Comparison of ENCODE assay signal across 1 cellular context in genomic region chr2:222859786-222860726, GRCh38.
TF ChIP-seq lines count a peak whose summit lies in the region.

No MANE protein-coding gene starts in this region.

TF ChIP-seq in HepG2, 621 proteins besides CTCF, POLR2A, EP300 and RAD21 (continued from another document and continues in another):
- peak; percentile 9; the same call in 1 of the 2 replicates for TF ChIP-seq HOMEZ (CRISPR knock-in tag; IDR thresholded peaks at IDR 0.05; ENCODE audit: low read depth)
- no peak for TF ChIP-seq ZNF432 (CRISPR knock-in tag; IDR thresholded peaks at IDR 0.05; ENCODE audit: borderline replicate concordance)
- no peak for TF ChIP-seq TFAP4 (IDR thresholded peaks at IDR 0.05; ENCODE audit: borderline replicate concordance, low read depth)
- no peak for TF ChIP-seq HNF1B (CRISPR knock-in tag; IDR thresholded peaks at IDR 0.05)
- TF ChIP-seq MZF1 (CRISPR knock-in tag; IDR thresholded peaks at IDR 0.05; ENCODE audit: borderline replicate concordance): no peak
- no peak for TF ChIP-seq SRF (IDR thresholded peaks at IDR 0.05; ENCODE audit: low read depth, low read length)
- no peak for TF ChIP-seq CSRNP2 (CRISPR knock-in tag; conservative IDR thresholded peaks at IDR 0.05; ENCODE audit: low read depth)
- no peak for TF ChIP-seq XBP1 (CRISPR knock-in tag; IDR thresholded peaks at IDR 0.05)
- TF ChIP-seq ERF (CRISPR knock-in tag; IDR thresholded peaks at IDR 0.05): no peak
- TF ChIP-seq FOSL2 (CRISPR knock-in tag; IDR thresholded peaks at IDR 0.05): peak; percentile 62
- TF ChIP-seq ZNF687 (CRISPR knock-in tag; IDR thresholded peaks at IDR 0.05): no peak
- TF ChIP-seq FUBP1 (CRISPR knock-in tag; IDR thresholded peaks at IDR 0.05; ENCODE audit: borderline replicate concordance): no peak
- TF ChIP-seq SETDB1 (CRISPR knock-in tag; IDR thresholded peaks at IDR 0.05; ENCODE audit: borderline replicate concordance): no peak
- peak; percentile 49; the same call in 1 of the 2 replicates for TF ChIP-seq ZNF124 (CRISPR knock-in tag; IDR thresholded peaks at IDR 0.05)
- no peak for TF ChIP-seq ZNF75D (CRISPR knock-in tag; IDR thresholded peaks at IDR 0.05; ENCODE audit: borderline replicate concordance)
- no peak for TF ChIP-seq GMEB2 (CRISPR knock-in tag; IDR thresholded peaks at IDR 0.05; ENCODE audit: low read depth)
- no peak for TF ChIP-seq GTF2F1 (IDR thresholded peaks at IDR 0.05; ENCODE audit: low read length)
- no peak for TF ChIP-seq ZNF768 (CRISPR knock-in tag; IDR thresholded peaks at IDR 0.05)
- no peak for TF ChIP-seq ZSCAN25 (CRISPR knock-in tag; IDR thresholded peaks at IDR 0.05)
- peak; percentile 54 for TF ChIP-seq SALL1 (CRISPR knock-in tag; IDR thresholded peaks at IDR 0.05)
- no peak for TF ChIP-seq KLF16 (CRISPR knock-in tag; IDR thresholded peaks at IDR 0.05)
- peak; percentile 34; the same call in 1 of the 2 replicates for TF ChIP-seq ZNF331 (CRISPR knock-in tag; IDR thresholded peaks at IDR 0.05)
- TF ChIP-seq CAMTA2 (CRISPR knock-in tag; IDR thresholded peaks at IDR 0.05; ENCODE audit: borderline replicate concordance): no peak
- TF ChIP-seq KDM5B (CRISPR knock-in tag; IDR thresholded peaks at IDR 0.05; ENCODE audit: borderline replicate concordance): no peak
- no peak for TF ChIP-seq U2AF2 (IDR thresholded peaks at IDR 0.05; ENCODE audit: low read depth, low read length)
- no peak for TF ChIP-seq THYN1 (CRISPR knock-in tag; IDR thresholded peaks at IDR 0.05; ENCODE audit: borderline replicate concordance, low read depth)
- TF ChIP-seq ZNF24 (IDR thresholded peaks at IDR 0.05): no peak
- TF ChIP-seq SOX6 (IDR thresholded peaks at IDR 0.05): no peak
- 0 out of 2 replicates have a peak, but pooled peaks have one; percentile 10 for TF ChIP-seq SOX6 (CRISPR knock-in tag; IDR thresholded peaks at IDR 0.05)
- no peak for TF ChIP-seq ATF7 (IDR thresholded peaks at IDR 0.05)
- TF ChIP-seq ATF7 (CRISPR knock-in tag; IDR thresholded peaks at IDR 0.05): no peak
- TF ChIP-seq ZHX1 (CRISPR knock-in tag; IDR thresholded peaks at IDR 0.05; ENCODE audit: low read depth): no peak
- no peak for TF ChIP-seq TOPORS (CRISPR knock-in tag; IDR thresholded peaks at IDR 0.05)
- TF ChIP-seq PLSCR1 (CRISPR knock-in tag; IDR thresholded peaks at IDR 0.05; ENCODE audit: borderline replicate concordance): no peak
- no peak for TF ChIP-seq DDIT3 (CRISPR knock-in tag; IDR thresholded peaks at IDR 0.05)
- no peak for TF ChIP-seq ZNF597 (CRISPR knock-in tag; IDR thresholded peaks at IDR 0.05)
- TF ChIP-seq ZKSCAN8 (CRISPR knock-in tag; IDR thresholded peaks at IDR 0.05; ENCODE audit: borderline replicate concordance): no peak; the same call in 1 of the 2 replicates
- TF ChIP-seq STAG1 (CRISPR knock-in tag; IDR thresholded peaks at IDR 0.05): peak; percentile 29; the same call in 1 of the 2 replicates
- TF ChIP-seq SSRP1 (CRISPR knock-in tag; IDR thresholded peaks at IDR 0.05): no peak
- TF ChIP-seq EZH2 (conservative IDR thresholded peaks at IDR 0.05; ENCODE audit: low read depth, low read length): no peak
- TF ChIP-seq ZNF720 (CRISPR knock-in tag; IDR thresholded peaks at IDR 0.05): no peak
- no peak for TF ChIP-seq ZFP91 (CRISPR knock-in tag; IDR thresholded peaks at IDR 0.05; ENCODE audit: borderline replicate concordance)
